23 cellular contexts compared by ENCODE assay signal in genomic region chrX:40148189-40148438, GRCh38. TPM values are rescaled to one million over a fixed set of nuclear protein-coding genes. Genes with fewer than 3 reads are reported as not detected.
DNase-seq lines count a peak whose midpoint lies in the region; ATAC-seq and TF ChIP-seq lines count a peak whose summit lies in the region.
"Had no signal": no experiment of that assay in that cellular context is flagged by ENCODE, and none has a peak within 500 bp of the region (broad histone marks: within the 10 kb centered on the region; RNA-seq: fewer than 3 reads in every experiment).

No MANE protein-coding gene starts in this region.

- peaks cover 4% of the 10 kb centered on the region for H3K4me1 Mint-ChIP-seq in memory B cell
- peaks cover 37 to 63% of the 10 kb centered on the region in 2 donors for H3K4me1 Mint-ChIP-seq in stimulated activated naive B cell treated with anti-CD40 and anti-IgM and Interleukin-4, amounts not matched to agents 10 μg/mL and 1 μg/mL and 100 μg/mL, for 72 hours

- TF ChIP-seq CTCF in left ventricle myocardium inferior (IDR thresholded peaks at IDR 0.05; ENCODE audit: borderline replicate concordance) (no peak), OCI-LY7 (conservative IDR thresholded peaks at IDR 0.05; ENCODE audit: low read length) (no peak)

- H3K27me3 ChIP-seq in left ventricle myocardium inferior (ENCODE audit: low read depth), result no peaks in the 10 kb centered on the region
- H3K27me3 ChIP-seq: uterus had no signal

- H3K27ac Mint-ChIP-seq in memory B cell, result no peak overlapping the region
- H3K27ac Mint-ChIP-seq in stimulated activated naive B cell treated with anti-CD40 and anti-IgM and Interleukin-4, amounts not matched to agents 10 μg/mL and 1 μg/mL and 100 μg/mL, for 72 hours, result peak overlapping the region; percentile 48
- H3K27ac Mint-ChIP-seq: activated CD8-positive, alpha-beta T cell treated with anti-CD3 and anti-CD28 coated beads for 36 hours; activated naive CD4-positive, alpha-beta T cell treated with anti-CD3 and anti-CD28 coated beads, Interleukin-2, amount 10 ng/mL, durations not matched to agents 7 days and 5 days; CD4-positive, CD25-positive, alpha-beta regulatory T cell; T-helper 1 cell treated with Interleukin-12 subunit alpha and Interleukin-12 subunit beta and Interleukin-4 antibody, amounts not matched to agents 30 μg/mL and 1 μg/mL, for 36 hours had no signal

- CTCF ChIA-PET in OCI-LY7 (lab: Charles Lee; ENCODE audit: unreplicated experiment), result interaction anchor here (0.5 to 0.6 kb wide), 2 partner anchors 119 to 392 kb away, joined by 3 read pairs; no protein-coding TSS in a partner anchor

- H3K36me3 ChIP-seq in left ventricle myocardium inferior (no peaks in the 10 kb centered on the region), OCI-LY7 (ENCODE audit: insufficient read depth, low read length) (no peaks in the 10 kb centered on the region)
- H3K36me3 ChIP-seq: uterus had no signal

- peaks cover 62% of the 10 kb centered on the region for H3K4me1 ChIP-seq in left ventricle myocardium inferior
- peaks cover 75% of the 10 kb centered on the region for H3K4me1 ChIP-seq in OCI-LY7 (ENCODE audit: insufficient read depth, low read length, poor library complexity, severe bottlenecking)

- DNase-seq in left ventricle myocardium inferior (no peak), Right ventricle myocardium superior (no peak), OCI-LY7 (ENCODE audit: low spot score) (no peak), memory B cell (ENCODE audit: low spot score in 2 of 2) (no peak), NCI-H1694 treated with DMSO at 0.1 percent for 48 hours (lab: John Stamatoyannopoulos, UW) (no peak), DMS79 (lab: John Stamatoyannopoulos, UW) (no peak), NCI-H1048 (lab: John Stamatoyannopoulos, UW) (no peak)
- DNase-seq in stimulated activated naive B cell treated with anti-CD40 and anti-IgM and Interleukin-4, amounts not matched to agents 10 μg/mL and 1 μg/mL and 100 μg/mL, for 72 hours, result no peak
- DNase-seq: activated B cell treated with CpG ODN at 0.5 μM for 24 hours; activated CD8-positive, alpha-beta T cell treated with anti-CD3 and anti-CD28 coated beads for 36 hours; activated naive CD4-positive, alpha-beta T cell treated with anti-CD3 and anti-CD28 coated beads, Interleukin-2, amount 10 ng/mL, durations not matched to agents 7 days and 5 days; CD4-positive, CD25-positive, alpha-beta regulatory T cell; DMS79 treated with DMSO at 0.1 percent for 48 hours; effector memory CD4-positive, alpha-beta T cell; NCI-H2081; NCI-H524; stimulated activated CD4-positive, alpha-beta T cell treated with anti-CD3 and anti-CD28 coated beads, Interleukin-12 subunit alpha, Interleukin-12 subunit beta, amount 100 ng/mL, for 4 hours; stimulated activated CD8-positive, alpha-beta memory T cell treated with anti-CD3 and anti-CD28 coated beads, Interleukin-4, amount 100 ng/mL, for 48 hours; substantia nigra; uterus had no signal

- no peaks in the 10 kb centered on the region for H3K27me3 Mint-ChIP-seq in memory B cell
- H3K27me3 Mint-ChIP-seq in stimulated activated naive B cell treated with anti-CD40 and anti-IgM and Interleukin-4, amounts not matched to agents 10 μg/mL and 1 μg/mL and 100 μg/mL, for 72 hours, result peaks cover 0 to 34% of the 10 kb centered on the region in 2 donors
- H3K27me3 Mint-ChIP-seq: activated B cell treated with CpG ODN at 0.5 μM for 24 hours; activated CD8-positive, alpha-beta T cell treated with anti-CD3 and anti-CD28 coated beads for 36 hours; CD4-positive, CD25-positive, alpha-beta regulatory T cell had no signal

- intact Hi-C loops in left ventricle myocardium inferior (cut with micrococcal nuclease) (loop anchor here (10.0 kb wide), 1 partner anchor 53 kb away; the partner anchor contains the start of gene BCOR), Right ventricle myocardium superior (cut with DNase I) (no loop called here), OCI-LY7 (cut with micrococcal nuclease; ENCODE audit: unreplicated experiment) (no loop called here)

- ATAC-seq in Right ventricle myocardium superior (ENCODE audit: poor library complexity), result no peak
- no peak for ATAC-seq in memory B cell (ENCODE audit: low read depth)
- ATAC-seq in stimulated activated naive B cell treated with anti-CD40 and anti-IgM and Interleukin-4, amounts not matched to agents 10 μg/mL and 1 μg/mL and 100 μg/mL, for 72 hours (replicated peaks), result no peak
- ATAC-seq: activated CD8-positive, alpha-beta T cell treated with anti-CD3 and anti-CD28 coated beads for 36 hours had no signal

- peak overlapping the region; percentile 75 for H3K4me2 ChIP-seq in OCI-LY7 (ENCODE audit: low read length)

- BruUV-seq in OCI-LY7 (replicated peaks; lab: Mats Ljungman, UMichigan), result no TSS peak

- H4K20me1 ChIP-seq in OCI-LY7 (ENCODE audit: insufficient read depth, low read length), result no peaks in the 10 kb centered on the region

- H3K9me3 ChIP-seq in left ventricle myocardium inferior (replicated peaks), result no peaks in the 10 kb centered on the region
- no peaks in the 10 kb centered on the region for H3K9me3 ChIP-seq in OCI-LY7 (ENCODE audit: low read length)
- H3K9me3 ChIP-seq: uterus had no signal

- no peaks in the 10 kb centered on the region for H3K9me2 ChIP-seq in OCI-LY7 (ENCODE audit: insufficient read depth, low read length)

- H2AFZ ChIP-seq in OCI-LY7 (ENCODE audit: low read length), result no peak overlapping the region

- POLR2A ChIA-PET in OCI-LY7 (lab: Charles Lee), result interaction anchor here (0.6 kb wide), 1 partner anchor 248 kb away, joined by 3 read pairs; no protein-coding TSS in a partner anchor

- no peaks in the 10 kb centered on the region for H3K79me2 ChIP-seq in OCI-LY7 (ENCODE audit: insufficient read depth, low read depth, low read length)

- H3K27ac ChIP-seq in left ventricle myocardium inferior (replicated peaks) (peak overlapping the region; percentile 66), OCI-LY7 (ENCODE audit: low read depth, low read length, poor library complexity, severe bottlenecking) (peak overlapping the region; percentile 78)

- H3K4me3 ChIP-seq in left ventricle myocardium inferior (no peak overlapping the region), OCI-LY7 (ENCODE audit: low read depth, low read length, poor library complexity, severe bottlenecking) (peak overlapping the region; percentile 58)
- H3K4me3 ChIP-seq: lung, uterus had no signal

- H3K4me3 Mint-ChIP-seq in memory B cell, result peak overlapping the region; percentile 39
- H3K4me3 Mint-ChIP-seq in stimulated activated naive B cell treated with anti-CD40 and anti-IgM and Interleukin-4, amounts not matched to agents 10 μg/mL and 1 μg/mL and 100 μg/mL, for 72 hours, result peak overlapping the region in 1 of 2 donors; percentile 32
- H3K4me3 Mint-ChIP-seq: activated CD8-positive, alpha-beta T cell treated with anti-CD3 and anti-CD28 coated beads for 36 hours; activated naive CD4-positive, alpha-beta T cell treated with anti-CD3 and anti-CD28 coated beads, Interleukin-2, amount 10 ng/mL, durations not matched to agents 7 days and 5 days; T-helper 1 cell treated with Interleukin-12 subunit alpha and Interleukin-12 subunit beta and Interleukin-4 antibody, amounts not matched to agents 30 μg/mL and 1 μg/mL, for 36 hours had no signal

- H3K36me3 Mint-ChIP-seq in memory B cell, result no peaks in the 10 kb centered on the region
- H3K36me3 Mint-ChIP-seq in stimulated activated naive B cell treated with anti-CD40 and anti-IgM and Interleukin-4, amounts not matched to agents 10 μg/mL and 1 μg/mL and 100 μg/mL, for 72 hours, result peaks cover 0 to 8% of the 10 kb centered on the region in 2 donors
- H3K36me3 Mint-ChIP-seq: activated naive CD4-positive, alpha-beta T cell treated with anti-CD3 and anti-CD28 coated beads, Interleukin-2, amount 10 ng/mL, durations not matched to agents 7 days and 5 days; CD4-positive, CD25-positive, alpha-beta regulatory T cell had no signal

- H3K9me3 Mint-ChIP-seq in memory B cell, result no peaks in the 10 kb centered on the region
- H3K9me3 Mint-ChIP-seq in stimulated activated naive B cell treated with anti-CD40 and anti-IgM and Interleukin-4, amounts not matched to agents 10 μg/mL and 1 μg/mL and 100 μg/mL, for 72 hours, result no peaks in the 10 kb centered on the region
- H3K9me3 Mint-ChIP-seq: activated B cell treated with CpG ODN at 0.5 μM for 24 hours; activated CD8-positive, alpha-beta T cell treated with anti-CD3 and anti-CD28 coated beads for 36 hours; activated naive CD4-positive, alpha-beta T cell treated with anti-CD3 and anti-CD28 coated beads, Interleukin-2, amount 10 ng/mL, durations not matched to agents 7 days and 5 days; IgD-negative memory B cell; T-helper 1 cell treated with Interleukin-12 subunit alpha and Interleukin-12 subunit beta and Interleukin-4 antibody, amounts not matched to agents 30 μg/mL and 1 μg/mL, for 36 hours had no signal

RNA-seq across cellular contexts. Expression of gene BCOR, which starts 50.4 kb away (rescaled TPM):
- total RNA-seq in left ventricle myocardium inferior (15.1 TPM), Right ventricle myocardium superior (14.0 TPM), OCI-LY7 (2022) (48.0 and 52.2 TPM in 2 replicates)
- 55.6 and 64.3 TPM in 2 replicates for total RNA-seq in OCI-LY7 (2014; rRNA removed; shearing (Covaris generic))
